ENCODE assay signal across 8 cellular contexts in genomic region chrX:129931411-129932136, GRCh38. TPM values are rescaled to one million over a fixed set of nuclear protein-coding genes. Genes with fewer than 3 reads are reported as not detected.
DNase-seq lines count a peak whose midpoint lies in the region; ATAC-seq and TF ChIP-seq lines count a peak whose summit lies in the region.

No MANE protein-coding gene starts in this region.

- peak; percentile 93 for DNase-seq in AG08395 (ENCODE audit: low spot score)
- DNase-seq in NCI-H2227 (lab: John Stamatoyannopoulos, UW; ENCODE audit: unreplicated experiment): peak; percentile 95
- DNase-seq in activated CD4-positive, alpha-beta T cell treated with anti-CD3 and anti-CD28 coated beads, Interleukin-2, amount 50 U/mL, for 48 hours: peak; percentile 65 to 77
- DNase-seq in effector CD4-positive, alpha-beta T cell: peak; percentile 43
- peak; percentile 95 for DNase-seq in lower lobe of right lung
- DNase-seq in stimulated activated CD4-positive, alpha-beta T cell treated with anti-CD3 and anti-CD28 coated beads, Interleukin-4, amount 100 ng/mL, for 48 hours (ENCODE audit: low read depth in 2 of 2): peak; percentile 51 to 57

- H3K4me1 ChIP-seq in lower lobe of right lung: no peaks in the 10 kb centered on the region

- no peaks in the 10 kb centered on the region for H3K9me3 ChIP-seq in lower lobe of right lung

- H3K27me3 ChIP-seq in lower lobe of right lung (ENCODE audit: low read depth): no peaks in the 10 kb centered on the region

- H3K36me3 ChIP-seq in lower lobe of right lung: peaks cover 14% of the 10 kb centered on the region

- H3K27ac ChIP-seq in lower lobe of right lung: peak overlapping the region; percentile 84

- H3K4me3 ChIP-seq in lower lobe of right lung: peak overlapping the region; percentile 61

- TF ChIP-seq CTCF in lower lobe of right lung (IDR thresholded peaks at IDR 0.05): no peak

- intact Hi-C loops in lower lobe of right lung (cut with DNase I): no loop called here

- ATAC-seq in GM18858 (IDR thresholded peaks at IDR 0.05; ENCODE audit: unreplicated experiment) (peak; percentile 45), HG03064 (IDR thresholded peaks at IDR 0.05; ENCODE audit: low read depth, unreplicated experiment) (peak; percentile 58), lower lobe of right lung (peak; percentile 95 to 97)

RNA-seq across cellular contexts. Expression of gene UTP14A, which starts 25.6 kb away (rescaled TPM):
- total RNA-seq in lower lobe of right lung: 15.0 TPM

RNA-seq across cellular contexts. Expression of gene BCORL1, which starts 50.9 kb away (rescaled TPM):
- 13.6 TPM for total RNA-seq in lower lobe of right lung

Comparison
In these comparisons a context has a peak if more than half of its experiments do, and no peak if none do; other contexts are left out.
1. Peak in every context shown above with its lines: DNase-seq, ATAC-seq, H3K4me3 ChIP-seq and H3K27ac ChIP-seq.
2. DNase-seq: peak in every context shown above with its lines; median percentile 95 in NCI-H2227; 95 in lower lobe of right lung; 93 in AG08395; 71 in activated CD4-positive, alpha-beta T cell treated with anti-CD3 and anti-CD28 coated beads, Interleukin-2, amount 50 U/mL, for 48 hours; 54 in stimulated activated CD4-positive, alpha-beta T cell treated with anti-CD3 and anti-CD28 coated beads, Interleukin-4, amount 100 ng/mL, for 48 hours; 43 in effector CD4-positive, alpha-beta T cell.
3. ATAC-seq: peak in every context shown above with its lines; median percentile 96 in lower lobe of right lung; 58 in HG03064; 45 in GM18858.